ENCODE assay signal across 8 cellular contexts in the genomic region with DNA sequence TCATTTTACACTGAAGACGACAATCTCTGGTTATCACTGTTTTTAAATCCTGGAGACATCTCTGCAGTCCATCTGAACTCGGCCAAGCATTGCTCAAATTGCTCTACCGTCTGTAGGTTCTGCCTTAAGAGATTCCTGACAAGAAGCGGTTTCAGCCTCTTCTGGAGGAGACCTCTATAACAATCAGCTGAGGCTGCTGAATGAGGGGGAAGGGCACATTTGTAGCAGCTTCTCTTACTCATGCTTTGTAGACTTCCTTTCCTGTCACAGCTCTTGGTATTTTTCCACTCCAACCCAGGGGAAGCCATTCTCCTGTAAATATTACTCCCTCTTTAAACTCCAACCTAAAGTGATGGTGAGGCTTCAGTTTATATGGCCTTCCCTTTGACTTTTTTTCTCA. TPM values are rescaled to one million over a fixed set of nuclear protein-coding genes. Genes with fewer than 3 reads are reported as not detected.
DNase-seq lines count a peak whose midpoint lies in the region; ATAC-seq, FAIRE-seq and TF ChIP-seq lines count a peak whose summit lies in the region.

No MANE protein-coding gene starts in this region.

- intact Hi-C loops in Panc1 (cut with micrococcal nuclease; ENCODE audit: unreplicated experiment): no loop called here

- peak in 1 of 2 experiments; percentile 24; a peak in 1 of 3 replicates for TF ChIP-seq POLR2A in H1 (IDR thresholded peaks at IDR 0.05; ENCODE audit: control extremely low read depth in 1 of 2, low read depth in 2 of 2, low read length in 2 of 2)

- H3K27ac ChIP-seq in Panc1 (ENCODE audit: low read length) (0 out of 2 replicates have a peak overlapping the region, but pooled peaks have one; percentile 44), H1 (ENCODE audit: low read depth, low read length) (no peak overlapping the region), neural cell (ENCODE audit: low read length) (no peak overlapping the region)

- in situ Hi-C loops in Panc1 (cut with HindIII; ENCODE audit: low pct_unique_long_range_greater_than_20kb, low sequenced_read_pairs): no loop called here

- no peaks in the 10 kb centered on the region for H3K27me3 ChIP-seq in Panc1 (ENCODE audit: control insufficient read depth, insufficient read depth, low read length)
- peaks cover 0 to 3% (median 1%) of the 10 kb centered on the region in 4 experiments; a peak in 2 of 7 replicates for H3K27me3 ChIP-seq in H1 (replicated peaks in 1 of 4; ENCODE audit: control insufficient read depth in 3 of 4, extremely low read depth in 1 of 4, insufficient read depth in 3 of 4, low read length in 3 of 4)
- no peaks in the 10 kb centered on the region for H3K27me3 ChIP-seq in neural cell (ENCODE audit: insufficient read depth, low read depth, low read length)

- H3K27me3 Mint-ChIP-seq in activated T-cell treated with anti-CD3 and anti-CD28 coated beads, Interleukin-2, amount 50 U/mL, for 24 hours: peaks cover 6% of the 10 kb centered on the region
- peaks cover 6% of the 10 kb centered on the region for H3K27me3 Mint-ChIP-seq in activated T-cell treated with anti-CD3 and anti-CD28 coated beads, Interleukin-2, amount 50 U/mL, for 4 hours (ENCODE audit: low read depth)

- H3K4ac ChIP-seq in H1 (replicated peaks; ENCODE audit: insufficient read length, low read depth, low read length): no peak overlapping the region

- H3K79me2 ChIP-seq in H1 (ENCODE audit: control insufficient read depth in 1 of 2, insufficient read depth in 2 of 2, low read length in 2 of 2) (no peaks in the 10 kb centered on the region), neural cell (replicated peaks; ENCODE audit: insufficient read depth, low read length) (peaks cover 14% of the 10 kb centered on the region)

- ATAC-seq in activated T-cell treated with anti-CD3 and anti-CD28 coated beads, Interleukin-2, amount 50 U/mL, for 4 hours: no peak
- ATAC-seq in Panc1 (peak; percentile 57), HG02970 (IDR thresholded peaks at IDR 0.05; ENCODE audit: low FRiP score, unreplicated experiment) (no peak), GM21723 (IDR thresholded peaks at IDR 0.05; ENCODE audit: unreplicated experiment) (no peak)

- CTCF ChIA-PET in Panc1 (lab: Charles Lee) (interaction anchor here (0.6 kb wide), 1 partner anchor 1131 kb away, joined by 3 read pairs; no protein-coding TSS in a partner anchor), H1 (lab: Charles Lee; ENCODE audit: partially characterized antibody) (interaction anchor here (0.9 to 1.5 kb wide), 6 partner anchors 12 to 202 kb away, joined by 3 to 5 read pairs (median 4); partner anchors contain the start of gene PIGH)

- no peaks in the 10 kb centered on the region for H3F3A ChIP-seq in neural cell (ENCODE audit: insufficient read depth, low read length, poor library complexity, severe bottlenecking)

- H3K4me1 ChIP-seq in Panc1 (ENCODE audit: control insufficient read depth, insufficient read depth, low read length) (peaks cover 9% of the 10 kb centered on the region), H1 (replicated peaks in 1 of 4; ENCODE audit: control insufficient read depth in 3 of 4, insufficient read depth in 4 of 4, low read length in 3 of 4) (peaks cover 0 to 6% (median 5%) of the 10 kb centered on the region in 4 experiments; a peak in 5 of 7 replicates)

- H3K18ac ChIP-seq in H1 (ENCODE audit: extremely low read depth, low read length): no peak overlapping the region

- peaks cover 40% of the 10 kb centered on the region for H3K4me1 Mint-ChIP-seq in activated T-cell treated with anti-CD3 and anti-CD28 coated beads, Interleukin-2, amount 50 U/mL, for 24 hours (ENCODE audit: low read depth)
- H3K4me1 Mint-ChIP-seq in activated T-cell treated with anti-CD3 and anti-CD28 coated beads, Interleukin-2, amount 50 U/mL, for 4 hours (ENCODE audit: low read depth): peaks cover 27% of the 10 kb centered on the region

- no peak overlapping the region for H2BK20ac ChIP-seq in H1 (ENCODE audit: low read length)

- no peak overlapping the region for H3K56ac ChIP-seq in H1 (replicated peaks; ENCODE audit: insufficient read length, low read depth, low read length)

- no peak for DNase-seq in activated T-cell treated with anti-CD3 and anti-CD28 coated beads, Interleukin-2, amount 50 U/mL, for 24 hours
- no peak for DNase-seq in activated T-cell treated with anti-CD3 and anti-CD28 coated beads, Interleukin-2, amount 50 U/mL, for 4 hours
- DNase-seq in Panc1 (ENCODE audit: low read depth, low spot score): no peak
- DNase-seq in H1 (ENCODE audit: low read depth in 1 of 2, low spot score in 2 of 2): no peak
- DNase-seq in HT-29 (ENCODE audit: low spot score): no peak

- no peaks in the 10 kb centered on the region for H3K79me1 ChIP-seq in H1 (ENCODE audit: low read depth, low read length)

- no peak overlapping the region for H2BK12ac ChIP-seq in H1 (ENCODE audit: low read depth, low read length)

- H2AK5ac ChIP-seq in H1 (ENCODE audit: low read depth, low read length): no peak overlapping the region

- no TSS peak for BruUV-seq in Panc1 (replicated peaks; lab: Mats Ljungman, UMichigan)

- H3K4me2 ChIP-seq in H1 (ENCODE audit: insufficient read depth in 1 of 2, low read depth in 2 of 2, low read length in 2 of 2) (peak overlapping the region; percentile 16 to 37; a peak in 3 of 4 replicates), neural cell (ENCODE audit: low read length) (peak overlapping the region; percentile 62)

- H4K20me1 ChIP-seq in H1 (replicated peaks in 1 of 2; ENCODE audit: control insufficient read depth in 1 of 2, insufficient read depth in 2 of 2, low read length in 2 of 2) (no peaks in the 10 kb centered on the region), neural cell (ENCODE audit: insufficient read depth) (no peaks in the 10 kb centered on the region)

- peak overlapping the region in 1 of 4 experiments; percentile 58; a peak in 1 of 7 replicates for H3K9ac ChIP-seq in H1 (replicated peaks in 1 of 4; ENCODE audit: extremely low read depth in 1 of 4, low read depth in 3 of 4, low read length in 3 of 4)
- no peak overlapping the region for H3K9ac ChIP-seq in neural cell (ENCODE audit: low read length)

- no peak overlapping the region for H3K23ac ChIP-seq in H1 (ENCODE audit: insufficient read length)

- no peaks in the 10 kb centered on the region for H3K9me3 ChIP-seq in Panc1 (ENCODE audit: control insufficient read depth, insufficient read depth, low read depth, low read length)
- no peaks in the 10 kb centered on the region for H3K9me3 ChIP-seq in H1 (ENCODE audit: insufficient read depth in 2 of 2, low read depth in 1 of 2, low read length in 1 of 2)
- no peaks in the 10 kb centered on the region for H3K9me3 ChIP-seq in neural cell (ENCODE audit: low read length)

- TF ChIP-seq EP300 in H1 (IDR thresholded peaks at IDR 0.05; ENCODE audit: borderline replicate concordance in 1 of 2, low read depth in 2 of 2, low read length in 2 of 2) (no peak), neural cell (conservative IDR thresholded peaks at IDR 0.05; ENCODE audit: poor library complexity, severe bottlenecking) (no peak)

- H3K27ac Mint-ChIP-seq in activated T-cell treated with anti-CD3 and anti-CD28 coated beads, Interleukin-2, amount 50 U/mL, for 24 hours: peak overlapping the region; percentile 88

- no peak overlapping the region for H3K14ac ChIP-seq in H1 (ENCODE audit: insufficient read length)

- peaks cover 6% of the 10 kb centered on the region; the same call in 1 of the 2 replicates for H3K23me2 ChIP-seq in H1 (ENCODE audit: low read depth, low read length)

- no peak for FAIRE-seq in H1 (lab: Jason Lieb, UNC)

- H3K36me3 ChIP-seq in Panc1 (ENCODE audit: control insufficient read depth, insufficient read depth, low read length) (no peaks in the 10 kb centered on the region), H1 (ENCODE audit: control insufficient read depth in 2 of 4, insufficient read depth in 4 of 4, low read length in 3 of 4) (peaks cover 0 to 8% (median 2%) of the 10 kb centered on the region in 4 experiments; a peak in 3 of 8 replicates), neural cell (ENCODE audit: insufficient read depth, low read length) (peaks cover 21% of the 10 kb centered on the region)

- H2AFZ ChIP-seq in H1 (ENCODE audit: low read length) (no peak overlapping the region), neural cell (ENCODE audit: low read depth, low read length) (no peak overlapping the region)

- H4K8ac ChIP-seq in H1 (ENCODE audit: extremely low read depth, insufficient read depth, low read length): no peak overlapping the region

- no peak for TF ChIP-seq CTCF in Panc1 (IDR thresholded peaks at IDR 0.05)
- no peak for TF ChIP-seq CTCF in H1 (IDR thresholded peaks at IDR 0.05; ENCODE audit: control extremely low read depth in 1 of 3, insufficient read depth in 1 of 3, low read depth in 1 of 3, low read length in 3 of 3)
- no peak for TF ChIP-seq CTCF in neural cell (IDR thresholded peaks at IDR 0.05; ENCODE audit: poor library complexity, severe bottlenecking)

- no peak overlapping the region for H2BK5ac ChIP-seq in H1 (ENCODE audit: low read depth, low read length)

- 70% methylated on average over 4 of the region's 4 CpGs; no CpG with 5 or more reads in 1 of the 2 experiments for WGBS in H1 (ENCODE audit: extremely low coverage in 1 of 2, insufficient coverage in 1 of 2, insufficient read length in 1 of 2, insufficient replicate concordance in 2 of 2, low coverage in 1 of 2, low lambda C conversion rate in 2 of 2, missing lambda C conversion rate in 1 of 2), 2 experiments

- H3K9me3 Mint-ChIP-seq in activated T-cell treated with anti-CD3 and anti-CD28 coated beads, Interleukin-2, amount 50 U/mL, for 24 hours: no peaks in the 10 kb centered on the region
- H3K9me3 Mint-ChIP-seq in activated T-cell treated with anti-CD3 and anti-CD28 coated beads, Interleukin-2, amount 50 U/mL, for 4 hours: no peaks in the 10 kb centered on the region

- POLR2A ChIA-PET in Panc1 (lab: Charles Lee): no interaction called here
- POLR2A ChIA-PET in H1 (lab: Charles Lee; ENCODE audit: partially characterized antibody): interaction anchor here (0.7 to 1.9 kb wide), 4 partner anchors 12 to 25 kb away, joined by 3 to 8 read pairs (median 3); no protein-coding TSS in a partner anchor

- no peak overlapping the region for H4K91ac ChIP-seq in H1 (replicated peaks; ENCODE audit: insufficient read length, low read length)

- H3K9me2 ChIP-seq in neural cell (ENCODE audit: insufficient read depth, low read length): no peaks in the 10 kb centered on the region

- no peak overlapping the region for H2BK120ac ChIP-seq in H1 (replicated peaks; ENCODE audit: low read depth, low read length)

- H3K4me3 Mint-ChIP-seq in activated T-cell treated with anti-CD3 and anti-CD28 coated beads, Interleukin-2, amount 50 U/mL, for 24 hours: no peak overlapping the region
- H3K4me3 Mint-ChIP-seq in activated T-cell treated with anti-CD3 and anti-CD28 coated beads, Interleukin-2, amount 50 U/mL, for 4 hours: no peak overlapping the region

- TF ChIP-seq RAD21 in H1 (IDR thresholded peaks at IDR 0.05 in 1 of 2, conservative IDR thresholded peaks at IDR 0.05 in 1 of 2; ENCODE audit: low read depth in 2 of 2, low read length in 2 of 2) (no peak), neural cell (conservative IDR thresholded peaks at IDR 0.05) (no peak)

- no peak overlapping the region for H4K5ac ChIP-seq in H1 (ENCODE audit: insufficient read length, low read depth, low read length)

- no peak overlapping the region for H2BK15ac ChIP-seq in H1 (ENCODE audit: low read length)

- no peaks in the 10 kb centered on the region for H3K36me3 Mint-ChIP-seq in activated T-cell treated with anti-CD3 and anti-CD28 coated beads, Interleukin-2, amount 50 U/mL, for 24 hours (ENCODE audit: low read depth)
- H3K36me3 Mint-ChIP-seq in activated T-cell treated with anti-CD3 and anti-CD28 coated beads, Interleukin-2, amount 50 U/mL, for 4 hours (ENCODE audit: insufficient read depth): peaks cover 1% of the 10 kb centered on the region

- H3K4me3 ChIP-seq in Panc1 (ENCODE audit: low read depth in 2 of 2, low read length in 2 of 2) (no peak overlapping the region), H1 (ENCODE audit: extremely low read depth in 1 of 4, insufficient read depth in 2 of 4, low read depth in 3 of 4, low read length in 4 of 4) (peak overlapping the region in 1 of 4 experiments; percentile 33; a peak in 1 of 8 replicates), neural cell (ENCODE audit: low read length) (peak overlapping the region; percentile 81)

RNA-seq across cellular contexts. Expression of gene ARG2, which starts 3.0 kb away (rescaled TPM):
- total RNA-seq in activated T-cell treated with anti-CD3 and anti-CD28 coated beads, Interleukin-2, amount 50 U/mL, for 4 hours: 1 to 10 TPM; 3.1 to 4.6 (median 4.3) TPM
- 1.1 TPM for total RNA-seq in Panc1 (2021; ENCODE audit: unreplicated experiment)
- 0.48 TPM for polyA plus RNA-seq in Panc1 (2012; ENCODE audit: insufficient read length)
- total RNA-seq in H1 (2021; fragmentation: NEBNext Ultra II Directional; extraction: Animal tissue kit (Norgen Biotek cat#: 25700)): 49.0 and 49.9 TPM in 2 replicates
- polyA plus RNA-seq in H1 (2011; rRNA removed) (52.8 and 59.1 TPM in 2 replicates), neural cell (204 and 215 TPM in 2 replicates)
- 56.4 TPM for polyA plus RNA-seq in H1 (2011; cell fraction: cytosol; rRNA removed)
- 79.0 TPM for polyA plus RNA-seq in H1 (2011; cell fraction: nucleus; rRNA removed)
- 48.3 to 52.7 TPM (median 48.6 TPM) in 4 replicates for polyA plus RNA-seq in H1 (2012, experiment 1 of 2)
- polyA plus RNA-seq in H1 (2012, experiment 2 of 2): 17.2 TPM
- polyA plus RNA-seq in H1 (2013, experiment 1 of 2): 29.3 TPM
- 28.8 TPM for polyA plus RNA-seq in H1 (2013, experiment 2 of 2)
- polyA minus RNA-seq in H1 (2011; rRNA and poly(A)+ RNA removed): 134 and 137 TPM in 2 replicates
- polyA minus RNA-seq in H1 (2011; cell fraction: cytosol; rRNA and poly(A)+ RNA removed): 53.1 TPM
- 37.9 TPM for polyA minus RNA-seq in H1 (2011; cell fraction: nucleus; rRNA and poly(A)+ RNA removed)
- polyA minus RNA-seq in neural cell: 186 and 190 TPM in 2 replicates
- 4.4 and 4.5 TPM in 2 replicates for total RNA-seq in HT-29 (2014; rRNA removed; shearing (Covaris generic))

RNA-seq across cellular contexts. Expression of gene PIGH, which starts 22.6 kb away (rescaled TPM):
- 10 to 100 TPM; 37.2 to 41.4 (median 39.6) TPM for total RNA-seq in activated T-cell treated with anti-CD3 and anti-CD28 coated beads, Interleukin-2, amount 50 U/mL, for 4 hours
- total RNA-seq in Panc1 (2021; ENCODE audit: unreplicated experiment): 13.3 TPM
- 10.0 TPM for polyA plus RNA-seq in Panc1 (2012; ENCODE audit: insufficient read length)
- 6.2 and 7.2 TPM in 2 replicates for total RNA-seq in H1 (2021; fragmentation: NEBNext Ultra II Directional; extraction: Animal tissue kit (Norgen Biotek cat#: 25700))
- polyA plus RNA-seq in H1 (2011; rRNA removed) (8.6 and 10.0 TPM in 2 replicates), neural cell (75.1 and 91.8 TPM in 2 replicates)
- 7.5 TPM for polyA plus RNA-seq in H1 (2011; cell fraction: cytosol; rRNA removed)
- polyA plus RNA-seq in H1 (2011; cell fraction: nucleus; rRNA removed): 25.4 TPM
- 4.8 to 7.7 TPM (median 5.9 TPM) in 4 replicates for polyA plus RNA-seq in H1 (2012, experiment 1 of 2)
- 4.3 TPM for polyA plus RNA-seq in H1 (2012, experiment 2 of 2)
- 6.5 TPM for polyA plus RNA-seq in H1 (2013, experiment 1 of 2)
- 6.6 TPM for polyA plus RNA-seq in H1 (2013, experiment 2 of 2)
- 3.1 and 5.8 TPM in 2 replicates for polyA minus RNA-seq in H1 (2011; rRNA and poly(A)+ RNA removed)
- polyA minus RNA-seq in H1 (2011; cell fraction: cytosol; rRNA and poly(A)+ RNA removed): 8.5 TPM
- 6.1 TPM for polyA minus RNA-seq in H1 (2011; cell fraction: nucleus; rRNA and poly(A)+ RNA removed)
- 43.5 and 45.5 TPM in 2 replicates for polyA minus RNA-seq in neural cell
- total RNA-seq in HT-29 (2014; rRNA removed; shearing (Covaris generic)): 10.9 and 12.1 TPM in 2 replicates

RNA-seq across cellular contexts. Expression of gene VTI1B, which starts 51.8 kb away (rescaled TPM):
- total RNA-seq in activated T-cell treated with anti-CD3 and anti-CD28 coated beads, Interleukin-2, amount 50 U/mL, for 4 hours: 10 to 100 TPM; 79.2 to 86.8 (median 80.1) TPM
- total RNA-seq in Panc1 (2021; ENCODE audit: unreplicated experiment): 84.9 TPM
- 77.0 TPM for polyA plus RNA-seq in Panc1 (2012; ENCODE audit: insufficient read length)
- 98.7 and 104 TPM in 2 replicates for total RNA-seq in H1 (2021; fragmentation: NEBNext Ultra II Directional; extraction: Animal tissue kit (Norgen Biotek cat#: 25700))
- polyA plus RNA-seq in H1 (2011; rRNA removed): 17.2 and 28.1 TPM in 2 replicates
- polyA plus RNA-seq in H1 (2011; cell fraction: cytosol; rRNA removed): 38.5 TPM
- polyA plus RNA-seq in H1 (2011; cell fraction: nucleus; rRNA removed): 31.0 TPM
- polyA plus RNA-seq in H1 (2012, experiment 1 of 2): 67.3 to 95.8 TPM (median 76.8 TPM) in 4 replicates
- 24.0 TPM for polyA plus RNA-seq in H1 (2012, experiment 2 of 2)
- polyA plus RNA-seq in H1 (2013, experiment 1 of 2): 47.8 TPM
- polyA plus RNA-seq in H1 (2013, experiment 2 of 2): 58.5 TPM
- 34.9 and 41.9 TPM in 2 replicates for polyA minus RNA-seq in H1 (2011; rRNA and poly(A)+ RNA removed)
- 23.3 TPM for polyA minus RNA-seq in H1 (2011; cell fraction: cytosol; rRNA and poly(A)+ RNA removed)
- 44.8 TPM for polyA minus RNA-seq in H1 (2011; cell fraction: nucleus; rRNA and poly(A)+ RNA removed)
- 78.6 and 87.1 TPM in 2 replicates for polyA plus RNA-seq in neural cell
- polyA minus RNA-seq in neural cell: 63.3 and 71.7 TPM in 2 replicates
- 30.6 and 54.7 TPM in 2 replicates for total RNA-seq in HT-29 (2014; rRNA removed; shearing (Covaris generic))
